ENCODE assay signal across 30 cellular contexts in the genomic region with DNA sequence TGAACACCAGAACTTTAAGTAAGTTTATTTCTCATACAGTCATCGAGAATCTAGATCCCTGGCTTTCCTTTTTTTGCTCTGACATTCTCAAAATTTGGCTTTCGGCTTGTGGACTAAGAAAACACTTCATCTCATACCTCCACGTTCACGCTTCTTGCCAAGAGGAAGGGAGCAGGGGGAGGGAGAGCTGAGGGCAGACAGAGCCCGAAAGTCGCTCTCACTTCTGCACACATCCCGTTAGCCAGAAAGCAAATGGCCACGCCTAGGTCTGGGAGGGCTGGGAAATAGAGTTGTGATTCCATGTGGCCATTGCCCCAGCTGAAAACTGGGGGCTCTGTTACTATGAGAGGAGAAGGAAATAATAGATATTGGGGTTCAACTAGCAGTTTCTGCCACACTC. TPM values are rescaled to one million over a fixed set of nuclear protein-coding genes. Genes with fewer than 3 reads are reported as not detected.
"Had no signal": no experiment of that assay in that cellular context is flagged by ENCODE, and none has a peak within 500 bp of the region (broad histone marks: within the 10 kb centered on the region; RNA-seq: fewer than 3 reads in every experiment).

No MANE protein-coding gene starts in this region.

- H3K9me3 ChIP-seq: ascending aorta, body of pancreas, breast epithelium, Peyer's patch had no signal

- H3K4me3 ChIP-seq: ascending aorta, body of pancreas, breast epithelium, Peyer's patch had no signal

- H3K36me3 ChIP-seq: breast epithelium had no signal

- H3K27ac Mint-ChIP-seq: activated CD4-positive, alpha-beta T cell treated with anti-CD3 and anti-CD28 coated beads, Interleukin-2, amount 10 ng/mL, durations not matched to agents 24 days and 14 days; activated CD8-positive, alpha-beta T cell treated with anti-CD3 and anti-CD28 coated beads for 36 hours; activated naive CD4-positive, alpha-beta T cell treated with anti-CD3 and anti-CD28 coated beads, Interleukin-2, amount 50 U/mL, for 24 hours; activated naive CD8-positive, alpha-beta T cell treated with anti-CD3 and anti-CD28 coated beads, Interleukin-2, amount 10 ng/mL, durations not matched to agents 7 days and 5 days; activated T-helper 2 cell treated with anti-CD3 and anti-CD28 coated beads, Interferon-gamma antibody, Interleukin-2, Interleukin-4, amounts not matched to agents 10 μg/mL and 5 μg/mL and 100 μg/mL, durations not matched to agents 14 hours and 24 hours and 36 hours had no signal

- DNase-seq: activated CD4-positive, alpha-beta T cell treated with anti-CD3 and anti-CD28 coated beads, Interleukin-2, amount 10 ng/mL, durations not matched to agents 24 days and 14 days; activated CD4-positive, alpha-beta T cell treated with anti-CD3 and anti-CD28 coated beads, Interleukin-2, amount 50 U/mL, for 4 hours; activated CD8-positive, alpha-beta T cell treated with anti-CD3 and anti-CD28 coated beads for 36 hours; activated gamma-delta T cell; activated naive CD4-positive, alpha-beta T cell treated with Interleukin-2 at 50 U/mL for 16 hours; activated naive CD8-positive, alpha-beta T cell treated with anti-CD3 and anti-CD28 coated beads, Interleukin-2, amount 10 ng/mL, durations not matched to agents 7 days and 5 days; activated T-cell treated with anti-CD3 and anti-CD28 coated beads, Interleukin-2, amount 50 U/mL, for 24 hours; amygdala; body of pancreas; Kasumi-1; KG1; MM.1S; MV-4-11; NCI-H1092; NCI-H1436 treated with DMSO at 0.1 percent for 48 hours; NCI-H1694 treated with DMSO at 0.1 percent for 48 hours; NCI-H2029; NCI-H345; NCI-H524 treated with DMSO at 0.1 percent for 48 hours; PC-3; Peyer's patch; RPMI8226; SIG-M5; SW 1271; T-helper 1 cell; T1000 had no signal

- H3K4me3 Mint-ChIP-seq: activated CD4-positive, alpha-beta T cell treated with anti-CD3 and anti-CD28 coated beads, Interleukin-2, amount 10 ng/mL, durations not matched to agents 24 days and 14 days; activated CD8-positive, alpha-beta T cell treated with anti-CD3 and anti-CD28 coated beads for 36 hours; activated naive CD4-positive, alpha-beta T cell treated with anti-CD3 and anti-CD28 coated beads, Interleukin-2, amount 50 U/mL, for 24 hours; activated naive CD8-positive, alpha-beta T cell treated with anti-CD3 and anti-CD28 coated beads, Interleukin-2, amount 10 ng/mL, durations not matched to agents 7 days and 5 days; activated T-cell treated with anti-CD3 and anti-CD28 coated beads, Interleukin-2, amount 50 U/mL, for 24 hours had no signal

- ATAC-seq: activated CD8-positive, alpha-beta T cell treated with anti-CD3 and anti-CD28 coated beads for 36 hours; body of pancreas had no signal

- H3K27me3 Mint-ChIP-seq: activated CD4-positive, alpha-beta T cell treated with anti-CD3 and anti-CD28 coated beads, Interleukin-2, amount 10 ng/mL, durations not matched to agents 24 days and 14 days; activated CD8-positive, alpha-beta T cell treated with anti-CD3 and anti-CD28 coated beads for 36 hours; activated naive CD4-positive, alpha-beta T cell treated with anti-CD3 and anti-CD28 coated beads, Interleukin-2, amount 50 U/mL, for 24 hours; activated naive CD8-positive, alpha-beta T cell treated with anti-CD3 and anti-CD28 coated beads, Interleukin-2, amount 10 ng/mL, durations not matched to agents 7 days and 5 days; activated T-cell treated with anti-CD3 and anti-CD28 coated beads, Interleukin-2, amount 50 U/mL, for 24 hours had no signal

- H3K27me3 ChIP-seq: ascending aorta, body of pancreas, breast epithelium, Peyer's patch had no signal

- H3K4me1 ChIP-seq: ascending aorta, breast epithelium, Peyer's patch had no signal

- H3K27ac ChIP-seq: ascending aorta, body of pancreas, breast epithelium, Peyer's patch had no signal

RNA-seq across cellular contexts. Expression of a gene that starts 57.3 kb away (rescaled TPM):
- total RNA-seq: ascending aorta had no signal
